ENCODE assay signal across 8 cellular contexts in the genomic region with DNA sequence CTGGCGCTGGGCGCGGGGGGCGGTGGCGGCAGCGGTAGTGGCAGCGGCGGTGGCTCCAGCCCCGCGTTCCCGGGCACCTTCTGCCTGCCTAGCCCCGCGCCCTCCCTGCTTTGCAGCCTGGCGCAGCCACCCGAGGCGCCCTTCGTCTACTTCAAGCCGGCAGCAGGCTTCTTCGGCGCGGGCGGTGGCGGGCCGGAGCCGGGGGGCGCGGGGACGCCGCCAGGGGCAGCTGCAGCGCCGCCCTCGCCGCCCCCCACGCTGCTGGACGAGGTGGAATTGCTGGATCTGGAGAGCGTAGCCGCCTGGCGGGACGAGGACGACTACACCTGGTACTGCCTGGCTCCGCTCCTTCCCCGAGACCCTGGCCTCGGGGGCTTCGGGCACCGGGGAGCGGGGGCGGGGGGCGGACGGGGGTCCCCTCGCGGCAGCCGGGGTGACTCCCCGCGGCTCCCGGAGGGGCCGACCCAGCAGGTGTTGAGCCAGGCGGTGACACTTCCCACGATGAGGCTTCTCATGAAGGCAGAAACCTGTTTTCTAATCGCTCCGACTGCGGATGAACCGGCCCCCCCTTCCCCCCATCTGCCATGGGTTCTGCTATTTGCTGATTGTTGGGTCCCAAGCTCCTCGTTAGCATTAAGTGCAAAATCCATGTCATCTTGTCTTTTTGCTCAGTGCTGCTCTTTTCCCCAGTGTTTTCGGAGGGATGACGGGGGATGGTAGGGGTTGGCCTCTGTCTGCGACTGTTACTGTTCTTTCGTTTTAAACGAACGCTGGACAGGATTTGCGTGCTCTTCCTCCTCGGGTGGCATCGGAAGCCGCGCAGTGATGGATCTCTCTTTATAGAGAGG. TPM values are rescaled to one million over a fixed set of nuclear protein-coding genes. Genes with fewer than 3 reads are reported as not detected.
DNase-seq lines count a peak whose midpoint lies in the region; ATAC-seq and TF ChIP-seq lines count a peak whose summit lies in the region.

No MANE protein-coding gene starts in this region.

- H3K9ac ChIP-seq in mucosa of rectum (ENCODE audit: low read depth in 1 of 2, low read length in 2 of 2), result peak overlapping the region; percentile 14 to 42

- no peaks in the 10 kb centered on the region for H3K9me3 ChIP-seq in mucosa of rectum (ENCODE audit: control insufficient read depth in 2 of 2, low read length in 2 of 2)

- peaks cover 4 to 10% of the 10 kb centered on the region in 2 donors for H3K4me1 ChIP-seq in mucosa of rectum (ENCODE audit: control insufficient read depth in 2 of 2, insufficient read depth in 2 of 2, low read length in 2 of 2)

- ATAC-seq in HG02938 (IDR thresholded peaks at IDR 0.05; ENCODE audit: unreplicated experiment), result peak; percentile 16

- peak; percentile 54 for DNase-seq in NCI-H2171 treated with DMSO at 0.1 percent for 48 hours (lab: John Stamatoyannopoulos, UW)
- DNase-seq in NCI-H2171 (lab: John Stamatoyannopoulos, UW), result no peak
- peak; percentile 77 to 83 for DNase-seq in NCI-H524 (lab: John Stamatoyannopoulos, UW)
- DNase-seq in activated CD8-positive, alpha-beta memory T cell treated with anti-CD3 and anti-CD28 coated beads, Interleukin-2, amount 50 U/mL, for 4 hours, result peak; percentile 51
- no peak for DNase-seq in epithelial cell of proximal tubule (ENCODE audit: low read depth)
- peak; percentile 38 to 63 (median 58) for DNase-seq in stimulated activated naive CD4-positive, alpha-beta T cell (lab: John Stamatoyannopoulos, UW)

- peaks cover 7 to 35% of the 10 kb centered on the region in 2 donors for H3K27me3 ChIP-seq in mucosa of rectum (ENCODE audit: control insufficient read depth in 2 of 2, insufficient read depth in 2 of 2, low read length in 2 of 2)

- no peak for TF ChIP-seq CTCF in epithelial cell of proximal tubule (conservative IDR thresholded peaks at IDR 0.05; ENCODE audit: low read depth, low read length)

- H3K27ac ChIP-seq in mucosa of rectum (ENCODE audit: low read depth in 2 of 2, low read length in 2 of 2), result no peak overlapping the region

- H3K4me3 ChIP-seq in epithelial cell of proximal tubule (ENCODE audit: low read depth, low read length), result peak overlapping the region; percentile 80
- peak overlapping the region; percentile 77 to 89 for H3K4me3 ChIP-seq in mucosa of rectum (ENCODE audit: low read length in 2 of 2)

- no peaks in the 10 kb centered on the region for H3K36me3 ChIP-seq in mucosa of rectum (ENCODE audit: control insufficient read depth in 2 of 2, insufficient read depth in 2 of 2, low read length in 2 of 2)

RNA-seq across cellular contexts. Expression of a gene that starts 0.9 kb away (rescaled TPM):
- total RNA-seq in epithelial cell of proximal tubule, result 16.8 and 18.1 TPM in 2 replicates

Comparison
In these comparisons a context has a peak if more than half of its experiments do, and no peak if none do; other contexts are left out.
1. DNase-seq: peak in NCI-H2171 treated with DMSO at 0.1 percent for 48 hours (single experiment), NCI-H524 (2 of 2), activated CD8-positive, alpha-beta memory T cell treated with anti-CD3 and anti-CD28 coated beads, Interleukin-2, amount 50 U/mL, for 4 hours (single experiment) and stimulated activated naive CD4-positive, alpha-beta T cell (6 of 6); none in NCI-H2171 (single experiment) and epithelial cell of proximal tubule (single experiment).